In the genomic region with DNA sequence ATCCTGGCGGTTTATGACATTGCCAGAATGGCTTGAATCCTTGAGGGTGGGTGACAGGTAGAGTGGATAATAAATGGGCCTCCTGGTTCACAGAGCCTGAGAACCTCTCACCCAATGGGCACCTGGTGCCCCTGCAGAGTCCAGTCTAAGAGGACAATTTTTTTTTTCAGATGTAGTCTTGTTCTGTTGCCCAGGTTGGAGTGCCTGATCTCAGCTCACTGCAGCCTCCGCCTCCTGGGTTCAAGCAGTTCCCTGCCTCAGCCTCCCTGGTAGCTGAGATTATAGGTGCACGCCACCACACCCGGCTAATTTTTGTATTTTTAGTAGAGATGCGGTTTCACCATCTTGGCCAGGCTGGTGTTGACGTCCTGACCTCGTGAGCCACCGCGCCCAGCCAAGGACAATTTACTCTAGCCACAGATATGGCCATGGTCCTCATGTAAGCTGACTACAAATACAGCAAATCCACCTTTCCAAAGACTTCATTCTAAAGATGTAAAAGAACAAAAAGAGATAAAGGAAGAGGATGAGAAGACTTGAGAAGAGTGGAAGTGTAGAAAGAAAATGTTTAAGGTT, we compare ENCODE assay signal across 11 cellular contexts. TPM values are rescaled to one million over a fixed set of nuclear protein-coding genes. Genes with fewer than 3 reads are reported as not detected.
A peak's percentile ranks its signal among the peaks of the same experiment; 100 is the strongest.
DNase-seq lines count a peak whose midpoint lies in the region; ATAC-seq and TF ChIP-seq lines count a peak whose summit lies in the region.
"Had no signal": no experiment of that assay in that cellular context is flagged by ENCODE, and none has a peak within 500 bp of the region (broad histone marks: within the 10 kb centered on the region; RNA-seq: fewer than 3 reads in every experiment).

No MANE protein-coding gene starts in this region.

- H3K27ac ChIP-seq in coronary artery (peak overlapping the region; percentile 89 to 96), upper lobe of left lung (peak overlapping the region; percentile 85 to 90 (median 89))

- H3K4me3 ChIP-seq in coronary artery (peak overlapping the region; percentile 45), upper lobe of left lung (peak overlapping the region in 1 of 4 donors; percentile 1)

- TF ChIP-seq EP300 in upper lobe of left lung (IDR thresholded peaks at IDR 0.05), result no peak

- no peak for TF ChIP-seq CTCF in coronary artery (IDR thresholded peaks at IDR 0.05)
- no peak for TF ChIP-seq CTCF in upper lobe of left lung (IDR thresholded peaks at IDR 0.05)

- TF ChIP-seq POLR2A in upper lobe of left lung (IDR thresholded peaks at IDR 0.05), result no peak

- H3K4me3 Mint-ChIP-seq in activated naive CD8-positive, alpha-beta T cell, result peak overlapping the region; percentile 75
- H3K4me3 Mint-ChIP-seq in activated naive CD8-positive, alpha-beta T cell treated with anti-CD3 and anti-CD28 coated beads, Interleukin-2, amount 50 U/mL, for 24 hours, result no peak overlapping the region
- peak overlapping the region; percentile 58 to 87 (median 79) for H3K4me3 Mint-ChIP-seq in naive thymus-derived CD8-positive, alpha-beta T cell

- ATAC-seq in activated naive CD8-positive, alpha-beta T cell treated with anti-CD3 and anti-CD28 coated beads, Interleukin-2, amount 50 U/mL, for 24 hours, result no peak
- ATAC-seq in naive thymus-derived CD8-positive, alpha-beta T cell, result no peak
- no peak for ATAC-seq in upper lobe of left lung (ENCODE audit: low FRiP score in 2 of 2)
- ATAC-seq in GM21381 (IDR thresholded peaks at IDR 0.05; ENCODE audit: unreplicated experiment), result no peak
- ATAC-seq: Panc1 had no signal

- H3K4me1 Mint-ChIP-seq in activated naive CD8-positive, alpha-beta T cell (ENCODE audit: low read depth), result peaks cover 33% of the 10 kb centered on the region
- H3K4me1 Mint-ChIP-seq in activated naive CD8-positive, alpha-beta T cell treated with anti-CD3 and anti-CD28 coated beads, Interleukin-2, amount 50 U/mL, for 24 hours, result peaks cover 30% of the 10 kb centered on the region
- peaks cover 20 to 40% (median 29%) of the 10 kb centered on the region in 4 donors for H3K4me1 Mint-ChIP-seq in naive thymus-derived CD8-positive, alpha-beta T cell

- H3K27me3 Mint-ChIP-seq in activated naive CD8-positive, alpha-beta T cell, result peaks cover 1% of the 10 kb centered on the region
- peaks cover 32% of the 10 kb centered on the region for H3K27me3 Mint-ChIP-seq in activated naive CD8-positive, alpha-beta T cell treated with anti-CD3 and anti-CD28 coated beads, Interleukin-2, amount 50 U/mL, for 24 hours
- H3K27me3 Mint-ChIP-seq in naive thymus-derived CD8-positive, alpha-beta T cell, result peaks cover 5 to 19% (median 10%) of the 10 kb centered on the region in 5 donors

- POLR2A ChIA-PET in naive thymus-derived CD8-positive, alpha-beta T cell (lab: Charles Lee), result no interaction called here

- H3K4me1 ChIP-seq in upper lobe of left lung, result peaks cover 51 to 77% (median 56%) of the 10 kb centered on the region in 4 donors

- H3K36me3 Mint-ChIP-seq in activated naive CD8-positive, alpha-beta T cell, result no peaks in the 10 kb centered on the region
- no peaks in the 10 kb centered on the region for H3K36me3 Mint-ChIP-seq in activated naive CD8-positive, alpha-beta T cell treated with anti-CD3 and anti-CD28 coated beads, Interleukin-2, amount 50 U/mL, for 24 hours (ENCODE audit: low read depth)
- no peaks in the 10 kb centered on the region for H3K36me3 Mint-ChIP-seq in naive thymus-derived CD8-positive, alpha-beta T cell

- no peaks in the 10 kb centered on the region for H3K9me3 ChIP-seq in upper lobe of left lung

- DNase-seq in activated naive CD8-positive, alpha-beta T cell treated with anti-CD3 and anti-CD28 coated beads, Interleukin-2, amount 50 U/mL, for 24 hours, result no peak
- DNase-seq in coronary artery (ENCODE audit: low spot score) (peak; percentile 72), upper lobe of left lung (no peak), GOT3 (lab: John Stamatoyannopoulos, UW) (no peak), foreskin melanocyte (no peak)
- DNase-seq in naive thymus-derived CD8-positive, alpha-beta T cell, result no peak
- DNase-seq: KG1, posterior cingulate gyrus had no signal

- no peaks in the 10 kb centered on the region for H3K27me3 ChIP-seq in upper lobe of left lung

- H3K27ac Mint-ChIP-seq in activated naive CD8-positive, alpha-beta T cell, result no peak overlapping the region
- no peak overlapping the region for H3K27ac Mint-ChIP-seq in activated naive CD8-positive, alpha-beta T cell treated with anti-CD3 and anti-CD28 coated beads, Interleukin-2, amount 50 U/mL, for 24 hours
- H3K27ac Mint-ChIP-seq in naive thymus-derived CD8-positive, alpha-beta T cell, result peak overlapping the region in 8 of 10 donors; percentile 13 to 97 (median 90)

- H3K9me3 Mint-ChIP-seq in activated naive CD8-positive, alpha-beta T cell (ENCODE audit: low read depth), result no peaks in the 10 kb centered on the region
- H3K9me3 Mint-ChIP-seq in activated naive CD8-positive, alpha-beta T cell treated with anti-CD3 and anti-CD28 coated beads, Interleukin-2, amount 50 U/mL, for 24 hours, result no peaks in the 10 kb centered on the region
- H3K9me3 Mint-ChIP-seq in naive thymus-derived CD8-positive, alpha-beta T cell, result no peaks in the 10 kb centered on the region

- WGBS in upper lobe of left lung, 2 donors, result 75 to 77% methylated on average over 9 of the region's 9 CpGs

- H3K36me3 ChIP-seq in upper lobe of left lung, result no peaks in the 10 kb centered on the region

RNA-seq across cellular contexts. Expression of a gene that starts 33.0 kb away (rescaled TPM):
- total RNA-seq in naive thymus-derived CD8-positive, alpha-beta T cell, result not detected
- polyA plus RNA-seq in naive thymus-derived CD8-positive, alpha-beta T cell, result not detected
- 100 to 1,000 TPM; 169 to 458 (median 258) TPM for total RNA-seq in upper lobe of left lung

RNA-seq across cellular contexts. Expression of a gene that starts 33.1 kb away (rescaled TPM):
- not detected for total RNA-seq in naive thymus-derived CD8-positive, alpha-beta T cell
- not detected for polyA plus RNA-seq in naive thymus-derived CD8-positive, alpha-beta T cell
- total RNA-seq in upper lobe of left lung, result 100 to 1,000 TPM in 4 of 6 donors, 10 to 100 TPM in 2; 81.7 to 309 (median 167) TPM

Comparison
In these comparisons a context has a peak if more than half of its experiments do, and no peak if none do; other contexts are left out.
1. H3K27ac Mint-ChIP-seq: peak in naive thymus-derived CD8-positive, alpha-beta T cell (8 of 10); none in activated naive CD8-positive, alpha-beta T cell (single experiment) and activated naive CD8-positive, alpha-beta T cell treated with anti-CD3 and anti-CD28 coated beads, Interleukin-2, amount 50 U/mL, for 24 hours (single experiment).
2. RNA of a gene that starts 33.0 kb away (total RNA-seq): 169 to 458 TPM in upper lobe of left lung; not detected in naive thymus-derived CD8-positive, alpha-beta T cell; every median in the first group is over 100 times any median in the second.
3. RNA of a gene that starts 33.1 kb away (total RNA-seq): 81.7 to 309 TPM in upper lobe of left lung; not detected in naive thymus-derived CD8-positive, alpha-beta T cell; every median in the first group is over 10 times any median in the second.